Comparison of ENCODE assay signal across 1 cellular context in the genomic region with DNA sequence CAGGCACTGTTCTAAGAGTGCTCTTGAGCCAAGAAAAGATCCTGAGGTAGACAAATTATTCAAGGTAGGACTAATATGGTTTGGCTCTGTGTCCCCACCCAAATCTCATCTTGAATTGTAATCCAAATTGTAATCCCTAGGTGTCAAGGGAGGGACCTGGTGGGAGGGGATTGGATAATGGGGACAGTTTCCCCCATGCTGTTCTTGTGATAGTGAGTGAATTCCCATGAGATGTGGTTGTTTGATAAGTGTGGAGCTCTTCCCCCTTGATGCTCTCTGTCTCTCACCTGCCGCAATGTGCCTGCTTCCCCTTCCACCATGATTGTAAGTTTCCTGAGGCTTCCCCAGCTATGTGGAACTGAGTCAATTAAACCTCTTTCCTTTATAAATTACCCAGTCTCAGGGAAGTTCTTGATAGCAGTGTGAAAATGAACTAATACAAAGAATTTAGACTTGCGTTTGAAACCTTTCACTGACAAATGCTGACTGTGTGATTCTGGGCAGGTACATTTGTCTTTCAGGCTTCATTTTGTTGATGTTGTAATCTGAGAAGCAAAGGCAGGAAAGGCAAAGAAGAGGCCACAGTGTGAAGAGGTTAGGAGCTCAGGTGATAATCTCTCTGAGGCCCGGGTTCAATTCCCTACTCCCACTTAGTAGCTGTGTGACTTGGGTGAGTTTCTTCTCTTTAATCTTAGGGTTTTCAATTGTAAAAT.
TF ChIP-seq lines count a peak whose summit lies in the region.

No MANE protein-coding gene starts in this region.

TF ChIP-seq in GM23338, 12 proteins besides CTCF, POLR2A, EP300 and RAD21 (continued from another document):
- TF ChIP-seq, protein P1, sequence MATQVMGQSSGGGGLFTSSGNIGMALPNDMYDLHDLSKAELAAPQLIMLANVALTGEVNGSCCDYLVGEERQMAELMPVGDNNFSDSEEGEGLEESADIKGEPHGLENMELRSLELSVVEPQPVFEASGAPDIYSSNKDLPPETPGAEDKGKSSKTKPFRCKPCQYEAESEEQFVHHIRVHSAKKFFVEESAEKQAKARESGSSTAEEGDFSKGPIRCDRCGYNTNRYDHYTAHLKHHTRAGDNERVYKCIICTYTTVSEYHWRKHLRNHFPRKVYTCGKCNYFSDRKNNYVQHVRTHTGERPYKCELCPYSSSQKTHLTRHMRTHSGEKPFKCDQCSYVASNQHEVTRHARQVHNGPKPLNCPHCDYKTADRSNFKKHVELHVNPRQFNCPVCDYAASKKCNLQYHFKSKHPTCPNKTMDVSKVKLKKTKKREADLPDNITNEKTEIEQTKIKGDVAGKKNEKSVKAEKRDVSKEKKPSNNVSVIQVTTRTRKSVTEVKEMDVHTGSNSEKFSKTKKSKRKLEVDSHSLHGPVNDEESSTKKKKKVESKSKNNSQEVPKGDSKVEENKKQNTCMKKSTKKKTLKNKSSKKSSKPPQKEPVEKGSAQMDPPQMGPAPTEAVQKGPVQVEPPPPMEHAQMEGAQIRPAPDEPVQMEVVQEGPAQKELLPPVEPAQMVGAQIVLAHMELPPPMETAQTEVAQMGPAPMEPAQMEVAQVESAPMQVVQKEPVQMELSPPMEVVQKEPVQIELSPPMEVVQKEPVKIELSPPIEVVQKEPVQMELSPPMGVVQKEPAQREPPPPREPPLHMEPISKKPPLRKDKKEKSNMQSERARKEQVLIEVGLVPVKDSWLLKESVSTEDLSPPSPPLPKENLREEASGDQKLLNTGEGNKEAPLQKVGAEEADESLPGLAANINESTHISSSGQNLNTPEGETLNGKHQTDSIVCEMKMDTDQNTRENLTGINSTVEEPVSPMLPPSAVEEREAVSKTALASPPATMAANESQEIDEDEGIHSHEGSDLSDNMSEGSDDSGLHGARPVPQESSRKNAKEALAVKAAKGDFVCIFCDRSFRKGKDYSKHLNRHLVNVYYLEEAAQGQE (IDR thresholded peaks at IDR 0.05; ENCODE audit: unreplicated experiment): no peak
- TF ChIP-seq ZNF331 (CRISPR knock-in tag; IDR thresholded peaks at IDR 0.05; ENCODE audit: low read depth) (no peak), ZNF114 (CRISPR knock-in tag; IDR thresholded peaks at IDR 0.05) (no peak)
